In the genomic region with DNA sequence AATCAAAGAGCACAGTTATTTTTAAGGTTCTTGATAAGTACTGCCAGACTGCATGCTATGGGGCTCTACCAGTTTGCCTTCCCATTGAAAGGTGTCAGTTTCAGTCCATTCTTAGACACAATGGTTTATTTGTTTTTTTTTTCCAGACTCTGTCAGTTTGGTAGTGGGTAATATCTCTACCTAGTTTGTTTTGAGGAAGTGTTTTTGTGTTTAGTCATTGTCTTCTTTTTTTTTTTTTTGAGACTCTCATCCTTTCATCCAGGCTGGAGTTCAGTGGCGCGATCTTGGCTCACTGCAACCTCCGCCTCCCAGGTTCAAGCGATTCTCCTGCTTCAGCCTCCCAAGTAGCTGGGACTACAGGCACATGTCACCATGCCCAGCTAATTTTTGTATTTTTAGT, we compare ENCODE assay signal across 7 cellular contexts. TPM values are rescaled to one million over a fixed set of nuclear protein-coding genes. Genes with fewer than 3 reads are reported as not detected.
DNase-seq lines count a peak whose midpoint lies in the region; ATAC-seq, FAIRE-seq and TF ChIP-seq lines count a peak whose summit lies in the region.
"Not testable (repeated sequence)": the region's sequence is repeated elsewhere in the genome, so short reads cannot be mapped to it uniquely, and the experiment has no call there.

No MANE protein-coding gene starts in this region.

- H3K9me3 Mint-ChIP-seq in activated T-cell treated with anti-CD3 and anti-CD28 coated beads, Interleukin-2, amount 50 U/mL, for 24 hours: not testable (repeated sequence)

- not testable (repeated sequence) for H4K8ac ChIP-seq in trophoblast cell (ENCODE audit: low read depth, low read length)

- SMC1A ChIA-PET in GM12878 (lab: Charles Lee; ENCODE audit: uncharacterized antibody, unreplicated experiment): interaction anchor here (1.2 kb wide), 1 partner anchor 12 kb away, joined by 3 read pairs; no protein-coding TSS in a partner anchor

- not testable (repeated sequence) for H3K4me1 ChIP-seq in GM12878 (ENCODE audit: control insufficient read depth, insufficient read depth, low read length)
- peaks cover 10 to 14% of the 10 kb centered on the region in 2 experiments for H3K4me1 ChIP-seq in trophoblast cell (ENCODE audit: control insufficient read depth in 1 of 2, insufficient read depth in 2 of 2, low read length in 2 of 2)

- TF ChIP-seq CTCF in GM20000 (IDR thresholded peaks at IDR 0.05; ENCODE audit: extremely low read depth, missing control alignments); GM12878 (IDR thresholded peaks at IDR 0.05 in 2 of 3, conservative IDR thresholded peaks at IDR 0.05 in 1 of 3; ENCODE audit: control insufficient read depth in 2 of 3, extremely low read depth in 1 of 3, insufficient read depth in 1 of 3, low read depth in 3 of 3, low read length in 3 of 3): not testable (repeated sequence)

- H2BK5ac ChIP-seq in trophoblast cell (ENCODE audit: low read depth, low read length, poor library complexity): not testable (repeated sequence)

- not testable (repeated sequence) for TF ChIP-seq RAD21 in GM12878 (IDR thresholded peaks at IDR 0.05; ENCODE audit: insufficient read depth, low read depth, low read length)

- H3K4me1 Mint-ChIP-seq in T-helper 17 cell: peaks cover 38% of the 10 kb centered on the region
- H3K4me1 Mint-ChIP-seq in activated T-cell treated with anti-CD3 and anti-CD28 coated beads, Interleukin-2, amount 50 U/mL, for 24 hours (ENCODE audit: low read depth): peaks cover 51% of the 10 kb centered on the region

- TF ChIP-seq POLR2A in GM12878 (IDR thresholded peaks at IDR 0.05; ENCODE audit: low read depth, low read length): not testable (repeated sequence)

- H3K9ac ChIP-seq in GM12878 (ENCODE audit: control insufficient read depth, insufficient read depth, low read length); trophoblast cell (ENCODE audit: low read length): not testable (repeated sequence)

- H3K4me2 ChIP-seq in GM12878 (ENCODE audit: control insufficient read depth, insufficient read depth); trophoblast cell (ENCODE audit: low read length): not testable (repeated sequence)

- POLR2A ChIA-PET in GM12878 (lab: Charles Lee): interaction anchor here (0.7 kb wide), 2 partner anchors 208 to 762 kb away, joined by 3 to 4 read pairs; no protein-coding TSS in a partner anchor

- not testable (repeated sequence) for BruUV-seq in GM12878 (replicated peaks; lab: Mats Ljungman, UMichigan)

- peak overlapping the region; percentile 33 for H4K91ac ChIP-seq in trophoblast cell (ENCODE audit: low read depth, low read length)

- peak overlapping the region; percentile 45 for H3K4me3 Mint-ChIP-seq in T-helper 17 cell
- not testable (repeated sequence) for H3K4me3 Mint-ChIP-seq in activated T-cell treated with anti-CD3 and anti-CD28 coated beads, Interleukin-2, amount 50 U/mL, for 24 hours

- not testable (repeated sequence) for H3K4me3 ChIP-seq in GM12878; trophoblast cell (ENCODE audit: low read depth, low read length)

- CTCF ChIA-PET in GM12878 (lab: Yijun Ruan, JAX): not testable (repeated sequence)

- TF ChIP-seq EP300 in GM12878 (IDR thresholded peaks at IDR 0.05; ENCODE audit: borderline replicate concordance in 1 of 2, control insufficient read depth in 1 of 2, low read depth in 2 of 2, low read length in 2 of 2): peak in 1 of 2 experiments; percentile 61; a peak in 1 of 4 replicates

- not testable (repeated sequence) for H3K27ac ChIP-seq in GM12878 (ENCODE audit: control insufficient read depth, insufficient read depth); trophoblast cell (ENCODE audit: low read depth, low read length)

- not testable (repeated sequence) for FAIRE-seq in GM12878 (lab: Jason Lieb, UNC)

- intact Hi-C loops in GM12878 (cut with micrococcal nuclease; ENCODE audit: unreplicated experiment): loop anchor here (5.0 kb wide), 1 partner anchor 97 kb away; a partner anchor contains a TSS

- H3K4ac ChIP-seq in trophoblast cell (ENCODE audit: low read depth, low read length): not testable (repeated sequence)

- not testable (repeated sequence) for H2BK120ac ChIP-seq in trophoblast cell (ENCODE audit: insufficient read depth, low read length, poor library complexity)

- H3K27me3 Mint-ChIP-seq in T-helper 17 cell; activated T-cell treated with anti-CD3 and anti-CD28 coated beads, Interleukin-2, amount 50 U/mL, for 24 hours: not testable (repeated sequence)

- not testable (repeated sequence) for H2AK5ac ChIP-seq in trophoblast cell (ENCODE audit: low read length)

- peaks cover 16% of the 10 kb centered on the region for H3K79me1 ChIP-seq in trophoblast cell (ENCODE audit: low read length)

- H4K20me1 ChIP-seq in GM12878 (ENCODE audit: control insufficient read depth, insufficient read depth): not testable (repeated sequence)

- DNase-seq in DMS53 (lab: John Stamatoyannopoulos, UW) (peak; percentile 11), GM20000 (ENCODE audit: low spot score) (peak; percentile 16), M059J (ENCODE audit: low read depth) (peak; percentile 32), GM12878 (ENCODE audit: low read depth, low spot score) (peak; percentile 37), trophoblast cell (peak in 1 of 2 donors; percentile 26)
- not testable (repeated sequence) for DNase-seq in T-helper 17 cell; activated T-cell treated with anti-CD3 and anti-CD28 coated beads, Interleukin-2, amount 50 U/mL, for 24 hours

- in situ Hi-C loops in GM12878 (cut with MboI): not testable (repeated sequence)

- RAD21 ChIA-PET in GM12878 (lab: Charles Lee; ENCODE audit: unreplicated experiment): interaction anchor here (1.0 to 1.2 kb wide), 2 partner anchors 10 to 111 kb away, joined by 3 to 4 read pairs; a partner anchor contains a TSS

- not testable (repeated sequence) for H3K36me3 Mint-ChIP-seq in T-helper 17 cell (ENCODE audit: low read depth)
- H3K36me3 Mint-ChIP-seq in activated T-cell treated with anti-CD3 and anti-CD28 coated beads, Interleukin-2, amount 50 U/mL, for 24 hours (ENCODE audit: low read depth): peaks cover 84% of the 10 kb centered on the region

- H3K18ac ChIP-seq in trophoblast cell (ENCODE audit: low read length): not testable (repeated sequence)

- not testable (repeated sequence) for H2BK12ac ChIP-seq in trophoblast cell (ENCODE audit: low read length)

- peaks cover 54% of the 10 kb centered on the region for H3K79me2 ChIP-seq in GM12878 (ENCODE audit: control insufficient read depth, insufficient read depth, low read length)
- peaks cover 15% of the 10 kb centered on the region for H3K79me2 ChIP-seq in trophoblast cell (ENCODE audit: control insufficient read depth, insufficient read depth, low read length, poor library complexity)

- H4K12ac ChIP-seq in trophoblast cell (ENCODE audit: low read depth, low read length): not testable (repeated sequence)

- not testable (repeated sequence) for H3K9me3 ChIP-seq in T-helper 17 cell (ENCODE audit: control insufficient read depth, low read length, poor library complexity, severe bottlenecking); GM12878 (replicated peaks; ENCODE audit: control insufficient read depth, insufficient read depth, low read length); trophoblast cell (ENCODE audit: insufficient read depth, low read depth, low read length)

- ATAC-seq in T-helper 17 cell: not testable (repeated sequence)
- peak; percentile 20 for ATAC-seq in GM12878

- H3K14ac ChIP-seq in trophoblast cell (ENCODE audit: low read length): not testable (repeated sequence)

- H3K36me3 ChIP-seq in GM12878 (ENCODE audit: control insufficient read depth in 2 of 2, insufficient read depth in 2 of 2, low read length in 1 of 2): peaks cover 2 to 14% of the 10 kb centered on the region in 2 experiments
- H3K36me3 ChIP-seq in trophoblast cell (ENCODE audit: control insufficient read depth in 1 of 2, insufficient read depth in 2 of 2, low read length in 2 of 2): peaks cover 18 to 20% of the 10 kb centered on the region in 2 experiments

- H3K23ac ChIP-seq in trophoblast cell (ENCODE audit: low read length): not testable (repeated sequence)

- H3K27ac Mint-ChIP-seq in T-helper 17 cell: not testable (repeated sequence)
- H3K27ac Mint-ChIP-seq in activated T-cell treated with anti-CD3 and anti-CD28 coated beads, Interleukin-2, amount 50 U/mL, for 24 hours: peak overlapping the region; percentile 56

- no CpG with 5 or more reads among the region's 4 CpGs for WGBS in GM12878 (ENCODE audit: insufficient coverage, insufficient replicate concordance, low lambda C conversion rate, missing lambda C conversion rate)
- WGBS in trophoblast cell (ENCODE audit: extremely low coverage, insufficient coverage, insufficient read length): no CpG with 5 or more reads among the region's 4 CpGs

- H3K27me3 ChIP-seq in GM12878 (replicated peaks in 1 of 2; ENCODE audit: control insufficient read depth in 2 of 2, insufficient read depth in 2 of 2, low read length in 1 of 2); trophoblast cell (ENCODE audit: insufficient read depth, low read length): not testable (repeated sequence)

- not testable (repeated sequence) for H2AFZ ChIP-seq in GM12878 (ENCODE audit: control insufficient read depth, low read depth, low read length); trophoblast cell (ENCODE audit: insufficient read depth, low read length, poor library complexity)

RNA-seq across cellular contexts. Expression of a gene that starts 4.1 kb away (rescaled TPM):
- total RNA-seq in M059J (2014; rRNA removed; shearing (Covaris generic)): 35.3 and 51.4 TPM in 2 replicates
- total RNA-seq in T-helper 17 cell (10 to 100 TPM; 49.3 to 54.1 TPM), GM12878 (2014; rRNA removed) (58.4 and 72.8 TPM in 2 replicates), GM12878 (2014; rRNA removed; fragmentation: Illumina TruSeq; extraction: Trizol) (63.0 and 65.7 TPM in 2 replicates), GM12878 (2021) (54.9 and 62.4 TPM in 2 replicates)
- total RNA-seq in GM12878 (2013; cell fraction: nucleolus; rRNA removed): 50.0 and 50.5 TPM in 2 replicates
- polyA plus RNA-seq in GM12878 (2011; ENCODE audit: low read depth): 24.8 TPM
- polyA plus RNA-seq in GM12878 (2011; rRNA removed) (63.9 and 95.8 TPM in 2 replicates), GM12878 (2014; fragmentation: Illumina TruSeq; extraction: Trizol) (51.7 and 56.9 TPM in 2 replicates), GM12878 (2014; fragmentation: Nextera tagmentation; extraction: Ambion mirVana) (10 to 100 TPM; 31.0 to 59.2 TPM), GM12878 (2014; rRNA removed) (42.4 and 45.4 TPM in 2 replicates), GM12878 (2016; fragmentation: Nextera tagmentation; extraction: Ambion mirVana) (100 to 1,000 TPM; 102 to 111 TPM)
- polyA plus RNA-seq in GM12878 (2011; cell fraction: cytosol; rRNA removed): 19.0 and 19.5 TPM in 2 replicates
- polyA plus RNA-seq in GM12878 (2011; cell fraction: nucleus; rRNA removed): 23.6 and 34.1 TPM in 2 replicates
- polyA plus RNA-seq in GM12878 (2012): 31.7 and 41.2 TPM in 2 replicates
- 14.3 and 16.8 TPM in 2 replicates for polyA minus RNA-seq in GM12878 (2011; rRNA and poly(A)+ RNA removed)
- 9.0 and 11.0 TPM in 2 replicates for polyA minus RNA-seq in GM12878 (2011; cell fraction: cytosol; rRNA and poly(A)+ RNA removed)
- 7.9 and 11.1 TPM in 2 replicates for polyA minus RNA-seq in GM12878 (2011; cell fraction: nucleus; rRNA and poly(A)+ RNA removed)
- polyA plus RNA-seq in trophoblast cell (2013): 47.4 and 55.2 TPM in 2 replicates

RNA-seq across cellular contexts. Expression of a gene that starts 4.6 kb away (rescaled TPM):
- total RNA-seq in M059J (2014; rRNA removed; shearing (Covaris generic)): 3.3 and 3.8 TPM in 2 replicates
- 10 to 100 TPM; 27.5 to 33.7 TPM for total RNA-seq in T-helper 17 cell
- 119 and 142 TPM in 2 replicates for total RNA-seq in GM12878 (2013; cell fraction: nucleolus; rRNA removed)
- 10.8 and 11.7 TPM in 2 replicates for total RNA-seq in GM12878 (2014; rRNA removed)
- 10.0 and 12.6 TPM in 2 replicates for total RNA-seq in GM12878 (2014; rRNA removed; fragmentation: Illumina TruSeq; extraction: Trizol)
- total RNA-seq in GM12878 (2021): 9.8 and 10.5 TPM in 2 replicates
- polyA plus RNA-seq in GM12878 (2011; ENCODE audit: low read depth): 4.1 TPM
- 16.7 and 26.3 TPM in 2 replicates for polyA plus RNA-seq in GM12878 (2011; rRNA removed)
- 4.5 and 5.5 TPM in 2 replicates for polyA plus RNA-seq in GM12878 (2011; cell fraction: cytosol; rRNA removed)
- 16.0 and 19.2 TPM in 2 replicates for polyA plus RNA-seq in GM12878 (2011; cell fraction: nucleus; rRNA removed)
- 7.8 and 9.9 TPM in 2 replicates for polyA plus RNA-seq in GM12878 (2012)
- polyA plus RNA-seq in GM12878 (2014; fragmentation: Illumina TruSeq; extraction: Trizol): 10.5 and 15.5 TPM in 2 replicates
- 1 to 10 TPM; 1.3 to 2.0 TPM for polyA plus RNA-seq in GM12878 (2014; fragmentation: Nextera tagmentation; extraction: Ambion mirVana)
- polyA plus RNA-seq in GM12878 (2014; rRNA removed): 7.5 and 9.0 TPM in 2 replicates
- polyA plus RNA-seq in GM12878 (2016; fragmentation: Nextera tagmentation; extraction: Ambion mirVana): 1 to 10 TPM; 2.8 to 3.5 TPM
- polyA minus RNA-seq in GM12878 (2011; rRNA and poly(A)+ RNA removed): 18.6 and 21.7 TPM in 2 replicates
- 4.3 and 7.3 TPM in 2 replicates for polyA minus RNA-seq in GM12878 (2011; cell fraction: cytosol; rRNA and poly(A)+ RNA removed)
- polyA minus RNA-seq in GM12878 (2011; cell fraction: nucleus; rRNA and poly(A)+ RNA removed): 30.9 and 32.7 TPM in 2 replicates
- 11.6 and 11.8 TPM in 2 replicates for polyA plus RNA-seq in trophoblast cell (2013)
